Comparison of ENCODE assay signal across 1 cellular context in the genomic region with DNA sequence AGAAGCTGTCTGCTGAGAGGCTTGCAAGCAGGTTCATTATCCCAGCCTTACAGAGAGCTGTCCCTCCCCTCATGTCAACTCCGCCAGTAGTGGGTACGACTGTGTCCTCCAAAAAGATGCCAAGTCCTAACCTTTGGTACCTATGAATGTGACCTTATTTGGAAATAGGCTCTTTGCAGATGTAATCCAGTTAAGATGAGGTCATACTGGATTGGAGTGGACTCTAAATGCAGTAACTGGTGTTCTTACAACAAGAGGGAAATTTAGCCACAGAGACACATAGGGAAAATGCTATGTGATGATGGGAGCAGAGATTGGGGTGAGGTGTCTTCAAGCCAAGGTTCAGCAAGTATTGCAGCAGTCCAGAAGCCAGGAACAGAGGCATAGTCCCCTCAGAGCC.
TF ChIP-seq lines count a peak whose summit lies in the region.

No MANE protein-coding gene starts in this region.

TF ChIP-seq in GM23338, 12 proteins besides CTCF, POLR2A, EP300 and RAD21 (continued from another document):
- TF ChIP-seq ZNF331 (CRISPR knock-in tag; IDR thresholded peaks at IDR 0.05; ENCODE audit: low read depth), result no peak
- TF ChIP-seq POLR2AphosphoS5 (IDR thresholded peaks at IDR 0.05; ENCODE audit: low read depth), result no peak
